32 cellular contexts compared by ENCODE assay signal in genomic region chr13:91627952-91628739, GRCh38.
"Had no signal": no experiment of that assay in that cellular context is flagged by ENCODE, and none has a peak within 500 bp of the region (broad histone marks: within the 10 kb centered on the region; RNA-seq: fewer than 3 reads in every experiment).

No MANE protein-coding gene starts in this region.

- H3K4me3 Mint-ChIP-seq: naive thymus-derived CD4-positive, alpha-beta T cell; natural killer cell; nephron; neural crest cell; stimulated activated memory B cell treated with anti-CD40 and anti-IgM and Interleukin-4, amounts not matched to agents 10 μg/mL and 1 μg/mL and 100 μg/mL, for 72 hours; stimulated activated naive CD8-positive, alpha-beta T cell treated with anti-CD3 and anti-CD28 coated beads, Interleukin-15, amount 100 ng/mL, for 72 hours; type B pancreatic cell had no signal

- H2AFZ ChIP-seq: parathyroid adenoma had no signal

- H3K4me3 ChIP-seq: ovary, psoas muscle, right lobe of liver, sigmoid colon, suprapubic skin, testis, tibial artery, transverse colon, upper lobe of right lung, uterus had no signal

- H3K9ac ChIP-seq: parathyroid adenoma had no signal

- DNase-seq: naive thymus-derived CD4-positive, alpha-beta T cell; natural killer cell; nucleus accumbens; ovary; posterior cingulate gyrus; psoas muscle; right cardiac atrium; right lobe of liver; sigmoid colon; small intestine; stimulated activated CD4-positive, alpha-beta T cell treated with anti-CD3 and anti-CD28 coated beads, Interleukin-15, amount 100 ng/mL, for 24 hours; stimulated activated CD4-positive, alpha-beta T cell treated with anti-CD3 and anti-CD28 coated beads, Interleukin-2, amount 100 ng/mL, for 24 hours; stimulated activated CD4-positive, alpha-beta T cell treated with anti-CD3 and anti-CD28 coated beads, Interleukin-4, amount 100 ng/mL, for 1 hour; stimulated activated CD4-positive, alpha-beta T cell treated with anti-CD3 and anti-CD28 coated beads, Interleukin-4, amount 100 ng/mL, for 4 hours; stimulated activated CD8-positive, alpha-beta memory T cell treated with anti-CD3 and anti-CD28 coated beads, Interleukin-4, amount 100 ng/mL, for 48 hours; stimulated activated naive CD4-positive, alpha-beta T cell; stimulated activated naive CD8-positive, alpha-beta T cell treated with anti-CD3 and anti-CD28 coated beads, Interleukin-15, amount 100 ng/mL, for 72 hours; stimulated activated naive CD8-positive, alpha-beta T cell treated with anti-CD3 and anti-CD28 coated beads, Interleukin-15, Interleukin-2, amounts not matched to agents 100 U/mL and 50 U/mL, for 24 hours; substantia nigra; testis; tibial artery; transverse colon; upper lobe of right lung; uterus had no signal

- H3K27me3 ChIP-seq: neutrophil, ovary, right lobe of liver, sigmoid colon, suprapubic skin, testis, tibial artery, transverse colon, upper lobe of right lung, uterus had no signal

- H3K27me3 Mint-ChIP-seq: naive thymus-derived CD4-positive, alpha-beta T cell; progenitor cell of endocrine pancreas; stimulated activated memory B cell treated with anti-CD40 and anti-IgM and Interleukin-4, amounts not matched to agents 10 μg/mL and 1 μg/mL and 100 μg/mL, for 72 hours; stimulated activated naive CD8-positive, alpha-beta T cell treated with anti-CD3 and anti-CD28 coated beads, Interleukin-15, amount 100 ng/mL, for 72 hours; type B pancreatic cell had no signal

- H3K79me2 ChIP-seq: parathyroid adenoma had no signal

- H3K9me3 Mint-ChIP-seq: nephron; neural crest cell; stimulated activated memory B cell treated with anti-CD40 and anti-IgM and Interleukin-4, amounts not matched to agents 10 μg/mL and 1 μg/mL and 100 μg/mL, for 72 hours; stimulated activated naive CD8-positive, alpha-beta T cell treated with anti-CD3 and anti-CD28 coated beads, Interleukin-15, amount 100 ng/mL, for 72 hours; type B pancreatic cell had no signal

- H3K27ac ChIP-seq: neutrophil, ovary, parathyroid adenoma, psoas muscle, right lobe of liver, sigmoid colon, suprapubic skin, testis, tibial artery, transverse colon, upper lobe of right lung, uterus had no signal

- H3K36me3 ChIP-seq: neutrophil, ovary, right lobe of liver, sigmoid colon, suprapubic skin, tibial artery, transverse colon, upper lobe of right lung, uterus had no signal

- H3K4me1 Mint-ChIP-seq: naive thymus-derived CD4-positive, alpha-beta T cell; natural killer cell; nephron; neural crest cell; stimulated activated memory B cell treated with anti-CD40 and anti-IgM and Interleukin-4, amounts not matched to agents 10 μg/mL and 1 μg/mL and 100 μg/mL, for 72 hours; stimulated activated naive CD8-positive, alpha-beta T cell treated with anti-CD3 and anti-CD28 coated beads, Interleukin-15, amount 100 ng/mL, for 72 hours had no signal

- H3K36me3 Mint-ChIP-seq: naive thymus-derived CD4-positive, alpha-beta T cell; natural killer cell; stimulated activated memory B cell treated with anti-CD40 and anti-IgM and Interleukin-4, amounts not matched to agents 10 μg/mL and 1 μg/mL and 100 μg/mL, for 72 hours; type B pancreatic cell had no signal

- FAIRE-seq: small intestine had no signal

- H3K27ac Mint-ChIP-seq: naive thymus-derived CD4-positive, alpha-beta T cell; natural killer cell; nephron; progenitor cell of endocrine pancreas; stimulated activated memory B cell treated with anti-CD40 and anti-IgM and Interleukin-4, amounts not matched to agents 10 μg/mL and 1 μg/mL and 100 μg/mL, for 72 hours; stimulated activated naive CD8-positive, alpha-beta T cell treated with anti-CD3 and anti-CD28 coated beads, Interleukin-15, amount 100 ng/mL, for 72 hours; type B pancreatic cell had no signal

- H3K4me1 ChIP-seq: parathyroid adenoma, psoas muscle, right lobe of liver, sigmoid colon, suprapubic skin, testis, tibial artery, transverse colon, upper lobe of right lung, uterus had no signal

- ATAC-seq: naive thymus-derived CD4-positive, alpha-beta T cell; natural killer cell; psoas muscle; right cardiac atrium; right lobe of liver; stimulated activated memory B cell treated with anti-CD40 and anti-IgM and Interleukin-4, amounts not matched to agents 10 μg/mL and 1 μg/mL and 100 μg/mL, for 72 hours; stimulated activated naive CD8-positive, alpha-beta T cell treated with anti-CD3 and anti-CD28 coated beads, Interleukin-15, amount 100 ng/mL, for 72 hours; stimulated activated naive CD8-positive, alpha-beta T cell treated with anti-CD3 and anti-CD28 coated beads, Interleukin-15, Interleukin-2, amounts not matched to agents 100 U/mL and 50 U/mL, for 24 hours; upper lobe of right lung had no signal

- H3K9me3 ChIP-seq: neutrophil, ovary, psoas muscle, right lobe of liver, sigmoid colon, suprapubic skin, testis, tibial artery, transverse colon, upper lobe of right lung, uterus had no signal
